In the genomic region with DNA sequence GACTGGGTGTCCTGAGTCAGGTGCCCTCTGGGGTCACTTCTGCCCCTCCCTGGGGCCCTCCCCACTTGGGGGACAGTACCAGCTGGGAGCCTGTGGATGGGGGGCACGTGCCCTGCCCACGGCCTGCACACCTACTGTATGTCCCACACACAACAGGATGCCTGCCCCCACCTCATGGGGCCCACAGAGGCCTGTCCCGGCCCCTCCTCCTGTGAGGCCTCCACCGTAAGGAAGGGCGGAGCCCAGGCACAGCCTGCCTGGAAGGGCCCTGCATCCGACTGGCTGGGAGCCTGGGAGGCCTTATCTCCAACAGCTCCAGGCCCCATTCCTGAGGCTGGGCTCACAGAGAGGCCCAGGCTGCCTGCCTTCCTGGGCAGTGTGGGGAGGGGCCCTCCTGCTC, we compare ENCODE assay signal across 14 cellular contexts. TPM values are rescaled to one million over a fixed set of nuclear protein-coding genes. Genes with fewer than 3 reads are reported as not detected.
DNase-seq lines count a peak whose midpoint lies in the region; ATAC-seq and TF ChIP-seq lines count a peak whose summit lies in the region.
"Had no signal": no experiment of that assay in that cellular context is flagged by ENCODE, and none has a peak within 500 bp of the region (broad histone marks: within the 10 kb centered on the region; RNA-seq: fewer than 3 reads in every experiment).

No MANE protein-coding gene starts in this region.

- no peaks in the 10 kb centered on the region for H3K27me3 ChIP-seq in PC-3 (ENCODE audit: low read length)

- H2AFZ ChIP-seq in PC-3 (ENCODE audit: low read length): no peak overlapping the region

- BruUV-seq in PC-3 (replicated peaks; lab: Mats Ljungman, UMichigan): no TSS peak

- no peaks in the 10 kb centered on the region for H3K9me2 ChIP-seq in PC-3 (replicated peaks; ENCODE audit: low read length)

- no peak overlapping the region for H3K27ac Mint-ChIP-seq in activated CD8-positive, alpha-beta memory T cell treated with anti-CD3 and anti-CD28 coated beads, Interleukin-2, amount 10 ng/mL, durations not matched to agents 7 days and 5 days
- no peak overlapping the region for H3K27ac Mint-ChIP-seq in progenitor cell of endocrine pancreas
- H3K27ac Mint-ChIP-seq: activated CD4-positive, alpha-beta memory T cell treated with anti-CD3 and anti-CD28 coated beads, Interleukin-2, amount 10 ng/mL, durations not matched to agents 7 days and 5 days; activated naive CD8-positive, alpha-beta T cell treated with anti-CD3 and anti-CD28 coated beads for 36 hours had no signal

- H3K4me3 Mint-ChIP-seq in activated CD8-positive, alpha-beta memory T cell treated with anti-CD3 and anti-CD28 coated beads, Interleukin-2, amount 10 ng/mL, durations not matched to agents 7 days and 5 days: no peak overlapping the region
- no peak overlapping the region for H3K4me3 Mint-ChIP-seq in progenitor cell of endocrine pancreas (ENCODE audit: low read depth)
- H3K4me3 Mint-ChIP-seq: activated CD4-positive, alpha-beta memory T cell treated with anti-CD3 and anti-CD28 coated beads, Interleukin-2, amount 10 ng/mL, durations not matched to agents 7 days and 5 days; activated naive CD8-positive, alpha-beta T cell treated with anti-CD3 and anti-CD28 coated beads for 36 hours had no signal

- no peaks in the 10 kb centered on the region for H3K4me1 Mint-ChIP-seq in activated CD8-positive, alpha-beta memory T cell treated with anti-CD3 and anti-CD28 coated beads, Interleukin-2, amount 10 ng/mL, durations not matched to agents 7 days and 5 days
- peaks cover 1% of the 10 kb centered on the region for H3K4me1 Mint-ChIP-seq in progenitor cell of endocrine pancreas (ENCODE audit: low read depth)
- H3K4me1 Mint-ChIP-seq: activated CD4-positive, alpha-beta memory T cell treated with anti-CD3 and anti-CD28 coated beads, Interleukin-2, amount 10 ng/mL, durations not matched to agents 7 days and 5 days; activated naive CD8-positive, alpha-beta T cell treated with anti-CD3 and anti-CD28 coated beads for 36 hours had no signal

- no peaks in the 10 kb centered on the region for H3K4me1 ChIP-seq in PC-3 (ENCODE audit: insufficient read depth, low read length)

- no peak overlapping the region for H3K9ac ChIP-seq in PC-3 (ENCODE audit: low read length)

- no peaks in the 10 kb centered on the region for H3K9me3 ChIP-seq in PC-3 (ENCODE audit: low read length)

- POLR2A ChIA-PET in PC-3 (lab: Charles Lee; ENCODE audit: unreplicated experiment): no interaction called here

- no peak overlapping the region for H3K4me2 ChIP-seq in PC-3 (ENCODE audit: low read length)

- H3K36me3 ChIP-seq in PC-3 (ENCODE audit: low read depth, low read length): no peaks in the 10 kb centered on the region

- H4K20me1 ChIP-seq in PC-3 (ENCODE audit: low read length): no peaks in the 10 kb centered on the region

- DNase-seq in ELF-1 (ENCODE audit: low read depth, low spot score): peak; percentile 67
- DNase-seq in PC-3: no peak
- DNase-seq in fibroblast of villous mesenchyme (ENCODE audit: low read depth): peak; percentile 54
- no peak for DNase-seq in omental fat pad (ENCODE audit: low spot score)
- DNase-seq in activated CD8-positive, alpha-beta memory T cell treated with anti-CD3 and anti-CD28 coated beads, Interleukin-2, amount 10 ng/mL, durations not matched to agents 7 days and 5 days: no peak
- DNase-seq in NCI-H748 treated with DMSO at 0.1 percent for 48 hours (lab: John Stamatoyannopoulos, UW): no peak
- DNase-seq in progenitor cell of endocrine pancreas (ENCODE audit: low spot score, unreplicated experiment): no peak
- DNase-seq in hypothalamus (lab: John Stamatoyannopoulos, UW): no peak
- DNase-seq: activated CD4-positive, alpha-beta memory T cell treated with anti-CD3 and anti-CD28 coated beads, Interleukin-2, amount 10 ng/mL, durations not matched to agents 7 days and 5 days; activated naive CD8-positive, alpha-beta T cell treated with anti-CD3 and anti-CD28 coated beads for 36 hours; effector memory CD4-positive, alpha-beta T cell; NCI-H1417; NCI-H82; T-helper 1 cell had no signal

- intact Hi-C loops in PC-3 (cut with micrococcal nuclease): no loop called here

- H3K9me3 Mint-ChIP-seq in activated CD8-positive, alpha-beta memory T cell treated with anti-CD3 and anti-CD28 coated beads, Interleukin-2, amount 10 ng/mL, durations not matched to agents 7 days and 5 days (ENCODE audit: low read depth): no peaks in the 10 kb centered on the region
- no peaks in the 10 kb centered on the region for H3K9me3 Mint-ChIP-seq in progenitor cell of endocrine pancreas (ENCODE audit: low read depth)
- H3K9me3 Mint-ChIP-seq: activated CD4-positive, alpha-beta memory T cell treated with anti-CD3 and anti-CD28 coated beads, Interleukin-2, amount 10 ng/mL, durations not matched to agents 7 days and 5 days; activated naive CD8-positive, alpha-beta T cell treated with anti-CD3 and anti-CD28 coated beads for 36 hours had no signal

- CTCF ChIA-PET in PC-3 (lab: Charles Lee): no interaction called here
- CTCF ChIA-PET in activated CD8-positive, alpha-beta memory T cell treated with anti-CD3 and anti-CD28 coated beads, Interleukin-2, amount 10 ng/mL, durations not matched to agents 7 days and 5 days (lab: Charles Lee): no interaction called here

- no peaks in the 10 kb centered on the region for H3K27me3 Mint-ChIP-seq in activated CD8-positive, alpha-beta memory T cell treated with anti-CD3 and anti-CD28 coated beads, Interleukin-2, amount 10 ng/mL, durations not matched to agents 7 days and 5 days
- H3K27me3 Mint-ChIP-seq in progenitor cell of endocrine pancreas: no peaks in the 10 kb centered on the region
- H3K27me3 Mint-ChIP-seq: activated CD4-positive, alpha-beta memory T cell treated with anti-CD3 and anti-CD28 coated beads, Interleukin-2, amount 10 ng/mL, durations not matched to agents 7 days and 5 days had no signal

- no peaks in the 10 kb centered on the region for H3K36me3 Mint-ChIP-seq in activated CD8-positive, alpha-beta memory T cell treated with anti-CD3 and anti-CD28 coated beads, Interleukin-2, amount 10 ng/mL, durations not matched to agents 7 days and 5 days
- H3K36me3 Mint-ChIP-seq in progenitor cell of endocrine pancreas (ENCODE audit: insufficient read depth): no peaks in the 10 kb centered on the region
- H3K36me3 Mint-ChIP-seq: activated naive CD8-positive, alpha-beta T cell treated with anti-CD3 and anti-CD28 coated beads for 36 hours had no signal

- H3F3A ChIP-seq in PC-3 (ENCODE audit: low read length, unreplicated experiment): no peaks in the 10 kb centered on the region

- TF ChIP-seq CTCF in PC-3 (conservative IDR thresholded peaks at IDR 0.05; ENCODE audit: low read depth, low read length) (no peak), fibroblast of villous mesenchyme (IDR thresholded peaks at IDR 0.05; ENCODE audit: insufficient read depth, low read depth, low read length) (no peak), omental fat pad (IDR thresholded peaks at IDR 0.05) (no peak), progenitor cell of endocrine pancreas (IDR thresholded peaks at IDR 0.05; ENCODE audit: unreplicated experiment) (no peak)

- no peak overlapping the region for H3K27ac ChIP-seq in PC-3 (ENCODE audit: low read length)

- no peaks in the 10 kb centered on the region for H3K79me2 ChIP-seq in PC-3 (ENCODE audit: low read length)

- H3K4me3 ChIP-seq in PC-3 (ENCODE audit: low read length) (no peak overlapping the region), fibroblast of villous mesenchyme (ENCODE audit: low read depth, low read length) (no peak overlapping the region)

- ATAC-seq in PC-3: peak; percentile 55
- ATAC-seq in omental fat pad (ENCODE audit: low FRiP score): peak; percentile 50
- no peak for ATAC-seq in activated CD8-positive, alpha-beta memory T cell treated with anti-CD3 and anti-CD28 coated beads, Interleukin-2, amount 10 ng/mL, durations not matched to agents 7 days and 5 days

RNA-seq across cellular contexts. Expression of a gene that starts 47.8 kb away (rescaled TPM):
- 1.2 and 2.8 TPM in 2 replicates for total RNA-seq in PC-3 (2014; rRNA removed)
- total RNA-seq in fibroblast of villous mesenchyme: under 0.01 TPM in 2 replicates
- total RNA-seq in omental fat pad: 1 to 10 TPM in 1 of 4 donors, under 1 TPM in 2, not detected in 1; 0.72 to 1.6 (median 0.82) TPM
- total RNA-seq in activated CD8-positive, alpha-beta memory T cell treated with anti-CD3 and anti-CD28 coated beads, Interleukin-2, amount 10 ng/mL, durations not matched to agents 7 days and 5 days: under 1 TPM in 1 of 2 experiments, not detected in 1; 0.40 TPM
- 49.2 and 53.2 TPM in 2 replicates for total RNA-seq in progenitor cell of endocrine pancreas

RNA-seq across cellular contexts. Expression of a gene that starts 49.1 kb away (rescaled TPM):
- total RNA-seq in PC-3 (2014; rRNA removed) (23.0 and 31.0 TPM in 2 replicates), fibroblast of villous mesenchyme (16.1 and 16.8 TPM in 2 replicates), omental fat pad (10 to 100 TPM; 27.3 to 64.9 (median 34.1) TPM), progenitor cell of endocrine pancreas (30.4 and 33.3 TPM in 2 replicates)
- 10 to 100 TPM; 34.1 to 34.7 TPM for total RNA-seq in activated CD8-positive, alpha-beta memory T cell treated with anti-CD3 and anti-CD28 coated beads, Interleukin-2, amount 10 ng/mL, durations not matched to agents 7 days and 5 days

Comparison
In these comparisons a context has a peak if more than half of its experiments do, and no peak if none do; other contexts are left out.
1. DNase-seq: peak in ELF-1 (single experiment) and fibroblast of villous mesenchyme (single experiment); none in PC-3 (single experiment), omental fat pad (single experiment), activated CD8-positive, alpha-beta memory T cell treated with anti-CD3 and anti-CD28 coated beads, Interleukin-2, amount 10 ng/mL, durations not matched to agents 7 days and 5 days (single experiment), NCI-H748 treated with DMSO at 0.1 percent for 48 hours (single experiment), progenitor cell of endocrine pancreas (single experiment) and hypothalamus (0 of 51).
2. RNA of a gene that starts 47.8 kb away (total RNA-seq): 49.2 to 53.2 TPM in progenitor cell of endocrine pancreas; 1.2 to 2.8 TPM in PC-3, 0.72 to 1.6 TPM in omental fat pad, 0.40 TPM in activated CD8-positive, alpha-beta memory T cell treated with anti-CD3 and anti-CD28 coated beads, Interleukin-2, amount 10 ng/mL, durations not matched to agents 7 days and 5 days and under 0.01 TPM in fibroblast of villous mesenchyme; every median in the first group is over 10 times any median in the second.